Comparison of ENCODE assay signal across 15 cellular contexts in genomic region chr10:103838095-103838395, GRCh38.
"Had no signal": no experiment of that assay in that cellular context is flagged by ENCODE, and none has a peak within 500 bp of the region (broad histone marks: within the 10 kb centered on the region; RNA-seq: fewer than 3 reads in every experiment).

No MANE protein-coding gene starts in this region.

- ATAC-seq: effector memory CD8-positive, alpha-beta T cell; left lung; naive thymus-derived CD8-positive, alpha-beta T cell; stimulated activated naive CD8-positive, alpha-beta T cell treated with anti-CD3 and anti-CD28 coated beads, Interleukin-15, amount 100 ng/mL, for 72 hours had no signal

- FAIRE-seq: bronchial epithelial cell had no signal

- H3K27ac ChIP-seq: left lung, ovary, skin epidermis, suprapubic skin had no signal

- H3K27me3 ChIP-seq: left lung, ovary, suprapubic skin had no signal

- H3K4me3 ChIP-seq: left lung, ovary, skin epidermis, suprapubic skin had no signal

- H3K36me3 ChIP-seq: left lung, ovary, suprapubic skin had no signal

- H3K9me3 ChIP-seq: ovary, suprapubic skin had no signal

- DNase-seq: activated CD4-positive, alpha-beta T cell treated with anti-CD3 and anti-CD28 coated beads, Interleukin-2, amount 50 U/mL, for 1 hour; activated CD4-positive, CD25-positive, alpha-beta regulatory T cell treated with anti-CD3 and anti-CD28 coated beads, Interleukin-2, amount 50 U/mL, for 72 hours; activated gamma-delta T cell; effector memory CD8-positive, alpha-beta T cell; glutamatergic neuron; left lung; naive thymus-derived CD8-positive, alpha-beta T cell; stimulated activated CD4-positive, alpha-beta T cell treated with anti-CD3 and anti-CD28 coated beads, Interleukin-15, amount 100 ng/mL, for 24 hours; stimulated activated CD4-positive, alpha-beta T cell treated with anti-CD3 and anti-CD28 coated beads, Interleukin-2, amount 100 ng/mL, for 48 hours; stimulated activated naive CD8-positive, alpha-beta T cell treated with anti-CD3 and anti-CD28 coated beads, Interleukin-15, amount 100 ng/mL, for 72 hours; trophoblast cell had no signal
